Comparison of ENCODE assay signal across 1 cellular context in the genomic region with DNA sequence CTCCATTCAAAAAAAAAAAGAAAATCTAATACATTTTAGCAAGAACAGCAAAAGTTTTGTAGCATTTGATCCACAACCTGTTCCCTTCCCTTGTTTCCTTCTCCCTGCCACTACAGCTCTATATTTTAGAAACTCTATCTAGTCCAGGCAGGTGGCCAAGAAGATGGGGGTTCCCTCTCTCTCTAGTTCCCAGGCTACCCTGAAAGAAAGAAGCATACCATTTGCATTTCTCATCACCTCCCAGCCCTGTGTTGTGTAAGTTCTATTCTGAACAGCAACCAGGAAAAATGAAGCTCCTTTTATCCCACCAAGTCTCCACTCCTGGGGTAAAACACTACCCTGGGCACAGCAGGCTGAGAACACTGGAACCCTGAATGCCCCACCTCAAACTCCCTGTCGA.
TF ChIP-seq lines count a peak whose summit lies in the region.

No MANE protein-coding gene starts in this region.

TF ChIP-seq in IMR-90, 13 proteins besides CTCF, POLR2A, EP300 and RAD21 (continued from another document):
- TF ChIP-seq ELK1 (IDR thresholded peaks at IDR 0.05; ENCODE audit: borderline replicate concordance, low read depth, low read length) (no peak), BHLHE40 (IDR thresholded peaks at IDR 0.05; ENCODE audit: low read depth, low read length) (no peak), SMC3 (IDR thresholded peaks at IDR 0.05; ENCODE audit: low read depth, low read length) (no peak), CEBPB (IDR thresholded peaks at IDR 0.05; ENCODE audit: low read depth, low read length) (peak; percentile 94)
